ENCODE assay signal across 8 cellular contexts in genomic region chr11:116771935-116772334, GRCh38. TPM values are rescaled to one million over a fixed set of nuclear protein-coding genes. Genes with fewer than 3 reads are reported as not detected.
DNase-seq lines count a peak whose midpoint lies in the region; ATAC-seq and TF ChIP-seq lines count a peak whose summit lies in the region.

No MANE protein-coding gene starts in this region.

- H3K9me3 Mint-ChIP-seq in memory B cell = no peaks in the 10 kb centered on the region

- H3K27me3 Mint-ChIP-seq in memory B cell = no peaks in the 10 kb centered on the region

- H3K27ac Mint-ChIP-seq in memory B cell = peak overlapping the region; percentile 89

- no peak for TF ChIP-seq CTCF in cardiac muscle cell (IDR thresholded peaks at IDR 0.05; ENCODE audit: low read depth, low read length)
- no peak for TF ChIP-seq CTCF in astrocyte of the cerebellum (IDR thresholded peaks at IDR 0.05; ENCODE audit: low read depth, low read length, missing control alignments)
- no peak for TF ChIP-seq CTCF in uterus (IDR thresholded peaks at IDR 0.05)

- H3K4me3 ChIP-seq in cardiac muscle cell = peak overlapping the region; percentile 70
- H3K4me3 ChIP-seq in astrocyte of the cerebellum (ENCODE audit: low read depth, low read length) = peak overlapping the region; percentile 90
- peak overlapping the region; percentile 79 to 94 for H3K4me3 ChIP-seq in uterus

- peaks cover 14% of the 10 kb centered on the region for H3K36me3 Mint-ChIP-seq in memory B cell

- intact Hi-C loops in left cardiac atrium (cut with DNase I) (no loop called here), uterus (cut with DNase I; ENCODE audit: low total_unique reads) (no loop called here)

- no peak for TF ChIP-seq POLR2A in uterus (IDR thresholded peaks at IDR 0.05)

- H3K4me3 Mint-ChIP-seq in memory B cell = peak overlapping the region; percentile 98

- no peak for ATAC-seq in left cardiac atrium
- ATAC-seq in memory B cell (ENCODE audit: low read depth) = no peak
- no peak for ATAC-seq in GM18502 (IDR thresholded peaks at IDR 0.05; ENCODE audit: poor library complexity, unreplicated experiment)
- ATAC-seq in HG02678 (IDR thresholded peaks at IDR 0.05; ENCODE audit: unreplicated experiment) = no peak

- H3K36me3 ChIP-seq in cardiac muscle cell (peaks cover 17% of the 10 kb centered on the region), uterus (no peaks in the 10 kb centered on the region)

- no peaks in the 10 kb centered on the region for H3K9me3 ChIP-seq in cardiac muscle cell (ENCODE audit: low read depth)
- H3K9me3 ChIP-seq in uterus = no peaks in the 10 kb centered on the region

- H3K27ac ChIP-seq in cardiac muscle cell (peak overlapping the region; percentile 94), uterus (peak overlapping the region; percentile 85 to 92)

- H3K27me3 ChIP-seq in cardiac muscle cell = no peaks in the 10 kb centered on the region
- H3K27me3 ChIP-seq in uterus = no peaks in the 10 kb centered on the region

- DNase-seq in cardiac muscle cell (ENCODE audit: low read depth in 1 of 2, low spot score in 1 of 2) = no peak
- no peak for DNase-seq in left cardiac atrium
- DNase-seq in astrocyte of the cerebellum (ENCODE audit: low read depth) = no peak
- DNase-seq in memory B cell (ENCODE audit: low spot score in 2 of 2) = no peak
- no peak for DNase-seq in uterus
- no peak for DNase-seq in SHP77 (lab: John Stamatoyannopoulos, UW)

- peaks cover 28% of the 10 kb centered on the region for H3K4me1 Mint-ChIP-seq in memory B cell

- in situ Hi-C loops in astrocyte of the cerebellum (cut with HindIII; ENCODE audit: low sequenced_read_pairs) = no loop called here

- H3K4me1 ChIP-seq in cardiac muscle cell (ENCODE audit: low read depth) (peaks cover 19% of the 10 kb centered on the region), uterus (peaks cover 0 to 4% of the 10 kb centered on the region in 2 donors)

RNA-seq across cellular contexts. Expression of gene BUD13, which starts 0.9 kb away (rescaled TPM):
- 19.5 and 19.8 TPM in 2 replicates for total RNA-seq in cardiac muscle cell
- 13.9 and 15.3 TPM in 2 replicates for polyA plus RNA-seq in cardiac muscle cell
- 1 to 10 TPM; 8.1 to 8.2 TPM for total RNA-seq in left cardiac atrium
- total RNA-seq in uterus = 10 to 100 TPM; 12.1 to 18.7 (median 16.2) TPM

RNA-seq across cellular contexts. Expression of gene ZPR1, which starts 15.9 kb away (rescaled TPM):
- total RNA-seq in cardiac muscle cell (18.4 and 21.4 TPM in 2 replicates), left cardiac atrium (10 to 100 TPM; 23.0 to 33.9 TPM), uterus (10 to 100 TPM in 3 of 4 donors, 1 to 10 TPM in 1; 4.1 to 43.1 (median 22.3) TPM)
- 43.9 and 48.4 TPM in 2 replicates for polyA plus RNA-seq in cardiac muscle cell

RNA-seq across cellular contexts. Expression of gene APOA5, which starts 19.7 kb away (rescaled TPM):
- total RNA-seq in cardiac muscle cell = not detected in 2 replicates
- polyA plus RNA-seq in cardiac muscle cell = not detected in 2 replicates
- not detected for total RNA-seq in left cardiac atrium
- total RNA-seq in uterus = not detected

RNA-seq across cellular contexts. Expression of gene APOA4, which starts 51.2 kb away (rescaled TPM):
- 0.86 and 2.1 TPM in 2 replicates for total RNA-seq in cardiac muscle cell
- 0.57 and 2.1 TPM in 2 replicates for polyA plus RNA-seq in cardiac muscle cell
- total RNA-seq in left cardiac atrium = not detected
- total RNA-seq in uterus = not detected

RNA-seq across cellular contexts. Expression of gene APOC3, which starts 57.8 kb away (rescaled TPM):
- total RNA-seq in cardiac muscle cell = 2.3 TPM in 1 of 2 replicates, not detected in the other
- 0.96 and 2.6 TPM in 2 replicates for polyA plus RNA-seq in cardiac muscle cell
- total RNA-seq in left cardiac atrium = not detected
- total RNA-seq in uterus = 1 to 10 TPM in 1 of 4 donors, not detected in 3; 1.2 TPM
